ENCODE assay signal across 17 cellular contexts in the genomic region with DNA sequence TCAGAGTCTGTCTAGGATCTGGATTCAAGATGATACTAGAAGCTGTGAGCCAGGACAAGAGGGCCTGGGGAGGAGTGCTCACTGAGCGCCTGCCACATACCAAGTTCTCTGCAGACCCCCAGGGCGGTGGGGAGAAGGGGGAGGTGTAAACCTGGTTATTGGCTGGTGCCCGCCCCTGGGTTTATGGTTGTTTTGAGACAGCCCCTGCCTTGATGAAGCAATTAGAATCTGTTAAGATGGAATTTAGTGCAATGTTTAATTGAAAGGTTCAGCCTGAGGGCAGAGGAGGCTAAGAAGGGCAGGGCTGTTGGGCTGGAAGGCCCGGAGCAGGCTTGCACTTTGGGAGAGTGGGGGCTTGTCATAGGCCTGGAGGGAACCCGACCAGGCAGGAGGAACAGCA. TPM values are rescaled to one million over a fixed set of nuclear protein-coding genes. Genes with fewer than 3 reads are reported as not detected.
A peak's percentile ranks its signal among the peaks of the same experiment; 100 is the strongest.
DNase-seq lines count a peak whose midpoint lies in the region; ATAC-seq and TF ChIP-seq lines count a peak whose summit lies in the region.
"Had no signal": no experiment of that assay in that cellular context is flagged by ENCODE, and none has a peak within 500 bp of the region (broad histone marks: within the 10 kb centered on the region; RNA-seq: fewer than 3 reads in every experiment).

No MANE protein-coding gene starts in this region.

- H3K4me1 Mint-ChIP-seq in activated CD8-positive, alpha-beta T cell treated with anti-CD3 and anti-CD28 coated beads for 36 hours (ENCODE audit: low read depth): peaks cover 23% of the 10 kb centered on the region
- H3K4me1 Mint-ChIP-seq in activated CD4-positive, alpha-beta T cell treated with anti-CD3 and anti-CD28 coated beads, Interleukin-2, amount 10 ng/mL, durations not matched to agents 7 days and 5 days: peaks cover 33% of the 10 kb centered on the region

- peak overlapping the region; percentile 86 for H3K27ac Mint-ChIP-seq in activated CD8-positive, alpha-beta T cell treated with anti-CD3 and anti-CD28 coated beads for 36 hours
- H3K27ac Mint-ChIP-seq in activated CD4-positive, alpha-beta T cell treated with anti-CD3 and anti-CD28 coated beads, Interleukin-2, amount 10 ng/mL, durations not matched to agents 7 days and 5 days: no peak overlapping the region

- POLR2A ChIA-PET in activated CD8-positive, alpha-beta T cell treated with anti-CD3 and anti-CD28 coated beads for 36 hours (lab: Charles Lee): interaction anchor here (0.7 to 1.3 kb wide), 3 partner anchors 12 to 65 kb away, joined by 3 to 6 read pairs (median 3); no protein-coding TSS in a partner anchor
- POLR2A ChIA-PET in activated CD4-positive, alpha-beta T cell treated with anti-CD3 and anti-CD28 coated beads, Interleukin-2, amount 10 ng/mL, durations not matched to agents 7 days and 5 days (lab: Charles Lee): no interaction called here

- peak overlapping the region; percentile 88 for H2AK5ac ChIP-seq in mesenchymal stem cell (ENCODE audit: low read length, severe bottlenecking)

- no peak overlapping the region for H3K23ac ChIP-seq in mesenchymal stem cell (ENCODE audit: low read length in 2 of 2)

- no peak overlapping the region for H4K8ac ChIP-seq in mesenchymal stem cell (ENCODE audit: low read length)

- in situ Hi-C loops in HAP-1 (cut with MboI; ENCODE audit: low sequenced_read_pairs): loop anchor here (10.0 kb wide), 1 partner anchor 325 kb away; a partner anchor contains a TSS

- H3K14ac ChIP-seq in mesenchymal stem cell (ENCODE audit: low read length in 2 of 2): no peak overlapping the region

- no peaks in the 10 kb centered on the region for H3K9me3 Mint-ChIP-seq in activated CD8-positive, alpha-beta T cell treated with anti-CD3 and anti-CD28 coated beads for 36 hours
- no peaks in the 10 kb centered on the region for H3K9me3 Mint-ChIP-seq in activated CD4-positive, alpha-beta T cell treated with anti-CD3 and anti-CD28 coated beads, Interleukin-2, amount 10 ng/mL, durations not matched to agents 7 days and 5 days
- H3K9me3 Mint-ChIP-seq: T-helper 2 cell treated with Interferon-gamma antibody and Interleukin-4, amounts not matched to agents 5 μg/mL and 100 μg/mL, for 36 hours had no signal

- no peaks in the 10 kb centered on the region for H3K36me3 Mint-ChIP-seq in activated CD8-positive, alpha-beta T cell treated with anti-CD3 and anti-CD28 coated beads for 36 hours (ENCODE audit: low read depth)
- H3K36me3 Mint-ChIP-seq in activated CD4-positive, alpha-beta T cell treated with anti-CD3 and anti-CD28 coated beads, Interleukin-2, amount 10 ng/mL, durations not matched to agents 7 days and 5 days (ENCODE audit: low read depth): no peaks in the 10 kb centered on the region

- H2BK12ac ChIP-seq in mesenchymal stem cell (ENCODE audit: low read length in 2 of 2): no peak overlapping the region

- no peak overlapping the region for H2BK5ac ChIP-seq in mesenchymal stem cell (ENCODE audit: low read depth, low read length, poor library complexity, severe bottlenecking)

- no peak overlapping the region for H2AFZ ChIP-seq in mesenchymal stem cell (ENCODE audit: low read depth, low read length)

- peaks cover 1% of the 10 kb centered on the region for H3K27me3 Mint-ChIP-seq in activated CD8-positive, alpha-beta T cell treated with anti-CD3 and anti-CD28 coated beads for 36 hours
- no peaks in the 10 kb centered on the region for H3K27me3 Mint-ChIP-seq in activated CD4-positive, alpha-beta T cell treated with anti-CD3 and anti-CD28 coated beads, Interleukin-2, amount 10 ng/mL, durations not matched to agents 7 days and 5 days

- DNase-seq in heart right ventricle (no peak), cardiac septum (ENCODE audit: low spot score) (no peak), mesenchymal stem cell (no peak), HAP-1 (ENCODE audit: low spot score in 2 of 2) (no peak)
- no peak for DNase-seq in activated CD8-positive, alpha-beta T cell treated with anti-CD3 and anti-CD28 coated beads for 36 hours
- DNase-seq in activated CD4-positive, alpha-beta T cell treated with anti-CD3 and anti-CD28 coated beads, Interleukin-2, amount 10 ng/mL, durations not matched to agents 7 days and 5 days: no peak
- DNase-seq: NCI-H446 treated with DMSO at 0.1 percent for 48 hours, SHP77 treated with DMSO at 0.1 percent for 48 hours had no signal

- CTCF ChIA-PET in activated CD8-positive, alpha-beta T cell treated with anti-CD3 and anti-CD28 coated beads for 36 hours (lab: Charles Lee): interaction anchor here (0.9 to 4.5 kb wide), 7 partner anchors 10 to 199 kb away, joined by 3 to 34 read pairs (median 4); no protein-coding TSS in a partner anchor
- CTCF ChIA-PET in activated CD4-positive, alpha-beta T cell treated with anti-CD3 and anti-CD28 coated beads, Interleukin-2, amount 10 ng/mL, durations not matched to agents 7 days and 5 days (lab: Charles Lee): interaction anchor here (1.1 to 1.9 kb wide), 4 partner anchors 42 to 256 kb away, joined by 3 to 9 read pairs (median 4); a partner anchor contains a TSS

- no peak overlapping the region for H3K4ac ChIP-seq in mesenchymal stem cell (ENCODE audit: low read depth in 1 of 2, low read length in 2 of 2)

- WGBS in heart right ventricle, 2 donors: 82 to 91% methylated on average over 5 of the region's 5 CpGs
- WGBS in mesenchymal stem cell: 82% methylated on average over 5 of the region's 5 CpGs

- H3K9me3 ChIP-seq in heart right ventricle (no peaks in the 10 kb centered on the region), mesenchymal stem cell (ENCODE audit: control insufficient read depth, low read length) (no peaks in the 10 kb centered on the region), stomach smooth muscle (ENCODE audit: control insufficient read depth in 2 of 2, low read length in 2 of 2) (no peaks in the 10 kb centered on the region), HAP-1 (no peaks in the 10 kb centered on the region)
- H3K9me3 ChIP-seq: adrenal gland had no signal

- H3K4me3 ChIP-seq in heart right ventricle: no peak overlapping the region
- no peak overlapping the region for H3K4me3 ChIP-seq in mesenchymal stem cell (ENCODE audit: insufficient read depth in 1 of 2, low read depth in 1 of 2, low read length in 2 of 2)
- peak overlapping the region in 1 of 2 donors; percentile 32 for H3K4me3 ChIP-seq in stomach smooth muscle (ENCODE audit: low read length in 2 of 2)
- no peak overlapping the region for H3K4me3 ChIP-seq in HAP-1
- H3K4me3 ChIP-seq: adrenal gland had no signal

- no peak overlapping the region for H3K4me2 ChIP-seq in mesenchymal stem cell (ENCODE audit: low read length, poor library complexity, severe bottlenecking)

- H3K27ac ChIP-seq in heart right ventricle: peak overlapping the region in 8 of 10 donors; percentile 33 to 75 (median 52)
- H3K27ac ChIP-seq in mesenchymal stem cell (ENCODE audit: low read length, poor library complexity, severe bottlenecking): no peak overlapping the region
- H3K27ac ChIP-seq in stomach smooth muscle (ENCODE audit: low read length): peak overlapping the region; percentile 55

- TF ChIP-seq CTCF in heart right ventricle (IDR thresholded peaks at IDR 0.05): no peak
- TF ChIP-seq CTCF in activated CD8-positive, alpha-beta T cell treated with anti-CD3 and anti-CD28 coated beads for 36 hours (IDR thresholded peaks at IDR 0.05): no peak

- H2BK15ac ChIP-seq in mesenchymal stem cell (ENCODE audit: low read depth, poor library complexity, severe bottlenecking): no peak overlapping the region

- H4K91ac ChIP-seq in mesenchymal stem cell (ENCODE audit: low read length): no peak overlapping the region

- no peak overlapping the region for H3K4me3 Mint-ChIP-seq in activated CD8-positive, alpha-beta T cell treated with anti-CD3 and anti-CD28 coated beads for 36 hours
- no peak overlapping the region for H3K4me3 Mint-ChIP-seq in activated CD4-positive, alpha-beta T cell treated with anti-CD3 and anti-CD28 coated beads, Interleukin-2, amount 10 ng/mL, durations not matched to agents 7 days and 5 days

- ATAC-seq in heart right ventricle (no peak), GM18868 (IDR thresholded peaks at IDR 0.05; ENCODE audit: unreplicated experiment) (no peak)
- no peak for ATAC-seq in activated CD8-positive, alpha-beta T cell treated with anti-CD3 and anti-CD28 coated beads for 36 hours

- H3K36me3 ChIP-seq in heart right ventricle: peaks cover 0 to 15% (median 0%) of the 10 kb centered on the region in 9 donors
- no peaks in the 10 kb centered on the region for H3K36me3 ChIP-seq in mesenchymal stem cell (ENCODE audit: control insufficient read depth in 1 of 2, insufficient read depth in 2 of 2, low read depth in 1 of 2, low read length in 2 of 2)
- peaks cover 13 to 15% of the 10 kb centered on the region in 2 donors for H3K36me3 ChIP-seq in stomach smooth muscle (ENCODE audit: control insufficient read depth in 2 of 2, insufficient read depth in 2 of 2, low read length in 2 of 2)
- no peaks in the 10 kb centered on the region for H3K36me3 ChIP-seq in HAP-1 (replicated peaks)
- H3K36me3 ChIP-seq: adrenal gland had no signal

- intact Hi-C loops in heart right ventricle (cut with DNase I): loop anchor here in 6 of 10 donors (2.0 to 10.0 kb wide), 4 partner anchors 112 to 199 kb away; a partner anchor contains a TSS
- intact Hi-C loops in cardiac septum (cut with DNase I): loop anchor here (5.0 kb wide), 1 partner anchor 112 kb away; a partner anchor contains a TSS
- intact Hi-C loops in activated CD8-positive, alpha-beta T cell treated with anti-CD3 and anti-CD28 coated beads for 36 hours (cut with micrococcal nuclease): loop anchor here (5.0 to 10.0 kb wide), 2 partner anchors 55 to 322 kb away; no protein-coding TSS in a partner anchor

- H3K4me1 ChIP-seq in heart right ventricle (peaks cover 7 to 57% (median 45%) of the 10 kb centered on the region in 9 donors), mesenchymal stem cell (ENCODE audit: control insufficient read depth, insufficient read depth, low read depth, low read length) (peaks cover 20% of the 10 kb centered on the region), stomach smooth muscle (ENCODE audit: control insufficient read depth, insufficient read depth, low read length) (peaks cover 46% of the 10 kb centered on the region), HAP-1 (no peaks in the 10 kb centered on the region)
- H3K4me1 ChIP-seq: adrenal gland had no signal

- H3K18ac ChIP-seq in mesenchymal stem cell (ENCODE audit: low read depth in 1 of 2, low read length in 2 of 2): no peak overlapping the region

- H3K9ac ChIP-seq in mesenchymal stem cell (ENCODE audit: low read length) (no peak overlapping the region), stomach smooth muscle (ENCODE audit: low read length in 2 of 2) (no peak overlapping the region)

- H3K79me1 ChIP-seq in mesenchymal stem cell (replicated peaks; ENCODE audit: low read length, poor library complexity, severe bottlenecking): no peaks in the 10 kb centered on the region

- H3K27me3 ChIP-seq in heart right ventricle (no peaks in the 10 kb centered on the region), mesenchymal stem cell (ENCODE audit: control insufficient read depth in 1 of 2, insufficient read depth in 1 of 2, low read length in 2 of 2) (peaks cover 0 to 7% of the 10 kb centered on the region in 2 experiments), stomach smooth muscle (ENCODE audit: control insufficient read depth in 1 of 2, insufficient read depth in 2 of 2, low read length in 2 of 2) (no peaks in the 10 kb centered on the region), HAP-1 (ENCODE audit: low read depth) (no peaks in the 10 kb centered on the region)
- H3K27me3 ChIP-seq: adrenal gland had no signal

- no peak overlapping the region for H2BK120ac ChIP-seq in mesenchymal stem cell (ENCODE audit: low read depth, low read length)

RNA-seq across cellular contexts. Expression of a gene that starts 42.7 kb away (rescaled TPM):
- total RNA-seq in heart right ventricle: 10 to 100 TPM in 1 of 10 donors, 1 to 10 TPM in 5, under 1 TPM in 4; 0.33 to 13.8 (median 1.2) TPM
- 1 to 10 TPM in 1 of 2 donors, under 1 TPM in 1; 0.61 to 1.5 TPM for polyA plus RNA-seq in heart right ventricle
- total RNA-seq in cardiac septum: 1.2 TPM
- total RNA-seq in activated CD8-positive, alpha-beta T cell treated with anti-CD3 and anti-CD28 coated beads for 36 hours: 100 to 1,000 TPM; 107 to 113 TPM
- not detected for polyA plus RNA-seq in mesenchymal stem cell (2013, experiment 1 of 2)
- not detected for polyA plus RNA-seq in mesenchymal stem cell (2013, experiment 2 of 2)
- 100 to 1,000 TPM in 1 of 2 experiments, 10 to 100 TPM in 1; 99.9 to 116 TPM for total RNA-seq in activated CD4-positive, alpha-beta T cell treated with anti-CD3 and anti-CD28 coated beads, Interleukin-2, amount 10 ng/mL, durations not matched to agents 7 days and 5 days
- total RNA-seq: Calu3, chondrocyte, H7, myocyte had no signal
- polyA plus RNA-seq: AG04450 had no signal

Comparison
In these comparisons a context has a peak if more than half of its experiments do, and no peak if none do; other contexts are left out.
1. RNA of a gene that starts 42.7 kb away (total RNA-seq): 99.9 to 116 TPM in activated CD4-positive, alpha-beta T cell treated with anti-CD3 and anti-CD28 coated beads, Interleukin-2, amount 10 ng/mL, durations not matched to agents 7 days and 5 days and 107 to 113 TPM in activated CD8-positive, alpha-beta T cell treated with anti-CD3 and anti-CD28 coated beads for 36 hours; 0.33 to 13.8 TPM in heart right ventricle and 1.2 TPM in cardiac septum (single experiment); every median in the first group is over 4 times any median in the second.